In the genomic region with DNA sequence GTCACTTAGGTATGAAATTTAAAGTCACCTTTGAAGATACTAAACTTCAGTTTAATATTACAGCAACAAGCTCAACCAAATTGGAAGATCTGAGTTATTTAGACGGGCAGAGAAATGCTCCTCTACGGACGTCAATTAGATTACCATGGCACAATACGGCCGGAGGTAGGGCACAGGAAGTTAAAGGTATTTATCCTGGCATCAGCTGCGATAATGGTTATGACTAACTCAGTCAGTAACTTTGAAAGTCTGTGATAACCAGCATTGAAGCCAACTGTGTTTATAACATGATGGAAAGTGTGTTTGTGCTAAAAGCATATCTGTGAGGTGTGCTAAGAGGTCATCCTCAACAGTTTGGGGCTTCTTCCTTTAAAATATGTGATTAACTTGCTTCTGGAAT, we compare ENCODE assay signal across 19 cellular contexts.
A peak's percentile ranks its signal among the peaks of the same experiment; 100 is the strongest.
DNase-seq lines count a peak whose midpoint lies in the region; ATAC-seq and TF ChIP-seq lines count a peak whose summit lies in the region.
"Had no signal": no experiment of that assay in that cellular context is flagged by ENCODE, and none has a peak within 500 bp of the region (broad histone marks: within the 10 kb centered on the region; RNA-seq: fewer than 3 reads in every experiment).

No MANE protein-coding gene starts in this region.

- no peak overlapping the region for H4K8ac ChIP-seq in IMR-90 (ENCODE audit: low read depth in 2 of 2, low read length in 2 of 2)

- H3K79me1 ChIP-seq in IMR-90 (ENCODE audit: low read depth in 1 of 2, low read length in 2 of 2) = peaks cover 0 to 8% of the 10 kb centered on the region in 2 experiments; a peak in 2 of 4 replicates

- ATAC-seq in IMR-90 (ENCODE audit: low read depth) = peak; percentile 11; the same call in 1 of the 2 replicates
- no peak for ATAC-seq in HG03442 (IDR thresholded peaks at IDR 0.05; ENCODE audit: unreplicated experiment)

- CTCF ChIA-PET in IMR-90 (lab: Yijun Ruan, JAX) = interaction anchor here (1.0 to 1.2 kb wide), 2 partner anchors 10 to 44 kb away, joined by 3 to 4 read pairs; no protein-coding TSS in a partner anchor

- no peaks in the 10 kb centered on the region for H3K79me2 ChIP-seq in GM23248 (ENCODE audit: insufficient read depth)

- H3K27me3 Mint-ChIP-seq in nephron progenitor cell (ENCODE audit: low read depth, poor library complexity) = no peaks in the 10 kb centered on the region
- H3K27me3 Mint-ChIP-seq: IgD-negative memory B cell had no signal

- H2BK5ac ChIP-seq in IMR-90 (ENCODE audit: low read depth, low read length, poor library complexity, severe bottlenecking) = no peak overlapping the region

- DNase-seq in IMR-90 (peak; percentile 25), amniotic epithelial cell (ENCODE audit: low read depth) (peak; percentile 14), dermis microvascular lymphatic vessel endothelial cell (ENCODE audit: low read depth in 2 of 2) (peak; percentile 75 to 87), nephron progenitor cell (no peak), GM23248 (no peak), SHP77 treated with DMSO at 0.1 percent for 48 hours (lab: John Stamatoyannopoulos, UW) (no peak)
- DNase-seq: C1 segment of cervical spinal cord, DMS79, H9, Karpas-422, MM.1S, NCI-H1092, NCI-H1436 treated with DMSO at 0.1 percent for 48 hours, NCI-H2029, NCI-H2171, NCI-H446 treated with DMSO at 0.1 percent for 48 hours had no signal

- peaks cover 15% of the 10 kb centered on the region for H3K9me3 Mint-ChIP-seq in nephron progenitor cell
- H3K9me3 Mint-ChIP-seq: H9, IgD-negative memory B cell had no signal

- no peak overlapping the region for H3K4me3 Mint-ChIP-seq in nephron progenitor cell
- H3K4me3 Mint-ChIP-seq: H9, IgD-negative memory B cell had no signal

- no peak overlapping the region for H2BK120ac ChIP-seq in IMR-90 (ENCODE audit: low read depth, low read length)

- in situ Hi-C loops in IMR-90 (cut with MboI; ENCODE audit: low sequenced_read_pairs) = no loop called here
- in situ Hi-C loops in GM23248 (cut with MboI) = no loop called here

- H3K4me1 ChIP-seq in IMR-90 (ENCODE audit: control insufficient read depth, insufficient read depth, low read length) = peaks cover 2% of the 10 kb centered on the region
- no peaks in the 10 kb centered on the region for H3K4me1 ChIP-seq in GM23248 (ENCODE audit: insufficient read depth)

- WGBS in IMR-90 (ENCODE audit: extremely low coverage in 2 of 2, insufficient read length in 1 of 2), 2 experiments = 87% methylated on average over 5 of the region's 6 CpGs; no CpG with 5 or more reads in 1 of the 2 experiments
- 91 to 93% methylated on average over 6 of the region's 6 CpGs for WGBS in GM23248 (ENCODE audit: low coverage in 1 of 2, low lambda C conversion rate in 2 of 2, missing lambda C conversion rate in 2 of 2), 2 experiments

- TF ChIP-seq CTCF in IMR-90 (conservative IDR thresholded peaks at IDR 0.05; ENCODE audit: low read depth, low read length) (no peak), nephron progenitor cell (IDR thresholded peaks at IDR 0.05) (no peak)

- no peak overlapping the region for H2BK20ac ChIP-seq in IMR-90 (ENCODE audit: low read depth, low read length)

- no peak for TF ChIP-seq RAD21 in IMR-90 (IDR thresholded peaks at IDR 0.05; ENCODE audit: low read length)

- H3K9me1 ChIP-seq in IMR-90 (ENCODE audit: insufficient read depth, low read length) = peaks cover 4% of the 10 kb centered on the region; the same call in 1 of the 2 replicates

- H3K56ac ChIP-seq in IMR-90 (ENCODE audit: extremely low read depth, insufficient read depth, low read length) = no peak overlapping the region

- peaks cover 16% of the 10 kb centered on the region for H3K4me1 Mint-ChIP-seq in nephron progenitor cell
- H3K4me1 Mint-ChIP-seq: H9 had no signal

- POLR2A ChIA-PET in IMR-90 (lab: Charles Lee; ENCODE audit: unreplicated experiment) = no interaction called here

- no peak overlapping the region for H3K18ac ChIP-seq in IMR-90 (ENCODE audit: low read depth, low read length)

- H3F3A ChIP-seq in GM23248 (ENCODE audit: insufficient read depth) = no peaks in the 10 kb centered on the region

- no peaks in the 10 kb centered on the region for H3K9me2 ChIP-seq in GM23248 (ENCODE audit: insufficient read depth)

- dilution Hi-C loops in IMR-90 (cut with HindIII; ENCODE audit: low sequenced_read_pairs, unreplicated experiment) = no loop called here

- H3K4me3 ChIP-seq in IMR-90 (ENCODE audit: insufficient read depth, low read depth, low read length) = no peak overlapping the region
- H3K4me3 ChIP-seq in GM23248 = no peak overlapping the region

- H3K9me3 ChIP-seq in IMR-90 (ENCODE audit: control insufficient read depth, insufficient read depth, low read length) (peaks cover 3% of the 10 kb centered on the region; the same call in 1 of the 2 replicates), GM23248 (ENCODE audit: low read depth) (no peaks in the 10 kb centered on the region)

- H3K27me3 ChIP-seq in IMR-90 (ENCODE audit: control insufficient read depth, insufficient read depth, low read length) (no peaks in the 10 kb centered on the region), GM23248 (replicated peaks; ENCODE audit: insufficient read depth) (no peaks in the 10 kb centered on the region)

- no peak overlapping the region for H4K5ac ChIP-seq in IMR-90 (ENCODE audit: low read depth, low read length)

- H2AK5ac ChIP-seq in IMR-90 (ENCODE audit: low read depth, low read length) = no peak overlapping the region

- H3K4ac ChIP-seq in IMR-90 (ENCODE audit: low read depth, low read length) = no peak overlapping the region

- H4K20me1 ChIP-seq in IMR-90 (ENCODE audit: insufficient read depth, low read length) (no peaks in the 10 kb centered on the region), GM23248 (ENCODE audit: insufficient read depth) (no peaks in the 10 kb centered on the region)

- no peak for TF ChIP-seq POLR2A in IMR-90 (IDR thresholded peaks at IDR 0.05; ENCODE audit: low read depth, low read length)

- H3K4me2 ChIP-seq in IMR-90 (ENCODE audit: low read depth, low read length) (no peak overlapping the region), GM23248 (ENCODE audit: unreplicated experiment) (no peak overlapping the region)

- no TSS peak for BruUV-seq in IMR-90 (replicated peaks; lab: Mats Ljungman, UMichigan)

- H3K9ac ChIP-seq in IMR-90 (ENCODE audit: low read depth, low read length) (no peak overlapping the region), GM23248 (no peak overlapping the region)

- no peak overlapping the region for H3K14ac ChIP-seq in IMR-90 (replicated peaks; ENCODE audit: low read depth, low read length)

- H3K36me3 ChIP-seq in IMR-90 (ENCODE audit: control insufficient read depth, insufficient read depth, low read length) = peaks cover 42% of the 10 kb centered on the region
- 0 out of 2 replicates have a peak, but pooled peaks cover 14% of the 10 kb centered on the region for H3K36me3 ChIP-seq in GM23248 (ENCODE audit: low read depth)

- peak overlapping the region; percentile 59 for H3K27ac Mint-ChIP-seq in nephron progenitor cell
- H3K27ac Mint-ChIP-seq: H9, IgD-negative memory B cell had no signal

- no peak overlapping the region for H3K23ac ChIP-seq in IMR-90 (ENCODE audit: low read depth, low read length)

- peaks cover 94% of the 10 kb centered on the region for H3K36me3 Mint-ChIP-seq in nephron progenitor cell (ENCODE audit: low read depth)

- H4K91ac ChIP-seq in IMR-90 (ENCODE audit: insufficient read depth, low read depth, low read length) = no peak overlapping the region

- intact Hi-C loops in IMR-90 (cut with micrococcal nuclease) = loop anchor here (5.0 kb wide), 1 partner anchor 267 kb away; no protein-coding TSS in a partner anchor

- H2AFZ ChIP-seq in IMR-90 (replicated peaks; ENCODE audit: low read length, poor library complexity) (no peak overlapping the region), GM23248 (no peak overlapping the region)

- H2BK15ac ChIP-seq in IMR-90 (ENCODE audit: low read depth, low read length) = no peak overlapping the region

- H2AK9ac ChIP-seq in IMR-90 (replicated peaks; ENCODE audit: low read depth, low read length, poor library complexity) = no peak overlapping the region

- no peak overlapping the region for H3K27ac ChIP-seq in IMR-90 (ENCODE audit: insufficient read depth, low read length)
- H3K27ac ChIP-seq in GM23248 = no peak overlapping the region
- H3K27ac ChIP-seq: HL-60 had no signal

TF ChIP-seq in IMR-90, 13 proteins besides CTCF, POLR2A, EP300 and RAD21:
- TF ChIP-seq RCOR1 (IDR thresholded peaks at IDR 0.05; ENCODE audit: insufficient replicate concordance, low read length) = no peak
- no peak for TF ChIP-seq ELK1 (IDR thresholded peaks at IDR 0.05; ENCODE audit: borderline replicate concordance, low read depth, low read length)
- no peak for TF ChIP-seq SMC3 (IDR thresholded peaks at IDR 0.05; ENCODE audit: low read depth, low read length)
- no peak for TF ChIP-seq CEBPB (IDR thresholded peaks at IDR 0.05; ENCODE audit: low read depth, low read length)
- TF ChIP-seq, protein P1, sequence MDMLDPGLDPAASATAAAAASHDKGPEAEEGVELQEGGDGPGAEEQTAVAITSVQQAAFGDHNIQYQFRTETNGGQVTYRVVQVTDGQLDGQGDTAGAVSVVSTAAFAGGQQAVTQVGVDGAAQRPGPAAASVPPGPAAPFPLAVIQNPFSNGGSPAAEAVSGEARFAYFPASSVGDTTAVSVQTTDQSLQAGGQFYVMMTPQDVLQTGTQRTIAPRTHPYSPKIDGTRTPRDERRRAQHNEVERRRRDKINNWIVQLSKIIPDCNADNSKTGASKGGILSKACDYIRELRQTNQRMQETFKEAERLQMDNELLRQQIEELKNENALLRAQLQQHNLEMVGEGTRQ (IDR thresholded peaks at IDR 0.05; ENCODE audit: low read depth, low read length) = no peak
- no peak for TF ChIP-seq RFX5 (IDR thresholded peaks at IDR 0.05; ENCODE audit: low read depth, low read length)
- no peak for TF ChIP-seq BHLHE40 (IDR thresholded peaks at IDR 0.05; ENCODE audit: low read depth, low read length)
- TF ChIP-seq FOS (IDR thresholded peaks at IDR 0.05; ENCODE audit: low read depth, low read length) = no peak
- no peak for TF ChIP-seq NFE2L2 (IDR thresholded peaks at IDR 0.05; ENCODE audit: low read depth, low read length)
- TF ChIP-seq CHD1 (IDR thresholded peaks at IDR 0.05; ENCODE audit: low read depth, low read length) = no peak
- TF ChIP-seq MAFK (IDR thresholded peaks at IDR 0.05; ENCODE audit: low read depth, low read length) = no peak
- TF ChIP-seq MXI1 (IDR thresholded peaks at IDR 0.05; ENCODE audit: borderline replicate concordance, low read depth, low read length) = no peak
- no peak for TF ChIP-seq MAZ (IDR thresholded peaks at IDR 0.05; ENCODE audit: borderline replicate concordance, low read depth, low read length)

Comparison
In these comparisons a context has a peak if more than half of its experiments do, and no peak if none do; other contexts are left out.
1. DNase-seq: peak in IMR-90 (single experiment), amniotic epithelial cell (single experiment) and dermis microvascular lymphatic vessel endothelial cell (2 of 2); none in nephron progenitor cell (single experiment), GM23248 (single experiment) and SHP77 treated with DMSO at 0.1 percent for 48 hours (single experiment).